In the genomic region with DNA sequence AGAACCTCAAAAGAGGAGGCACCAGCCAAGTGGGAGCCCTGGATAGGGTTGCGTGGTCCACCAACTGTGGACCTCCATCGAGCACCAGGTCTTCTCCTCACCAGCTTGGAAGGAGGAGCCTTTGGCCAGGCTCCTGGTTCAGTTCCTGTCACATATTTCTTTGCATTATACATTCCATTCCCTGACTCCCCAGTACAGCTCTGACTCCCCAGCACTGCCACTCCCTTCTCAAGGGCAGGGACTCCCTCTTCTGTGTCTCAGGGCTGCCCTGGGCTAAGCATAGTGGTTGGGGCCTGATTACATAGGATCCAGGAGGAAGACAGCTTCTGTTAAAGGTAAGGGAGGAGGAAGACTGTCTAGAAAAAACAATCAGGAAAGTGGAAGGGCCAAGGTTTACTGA, we compare ENCODE assay signal across 2 cellular contexts.
TF ChIP-seq lines count a peak whose summit lies in the region.

No MANE protein-coding gene starts in this region.

TF ChIP-seq in IMR-90, 13 proteins besides CTCF, POLR2A, EP300 and RAD21:
- no peak for TF ChIP-seq RCOR1 (IDR thresholded peaks at IDR 0.05; ENCODE audit: insufficient replicate concordance, low read length)
- TF ChIP-seq RFX5 (IDR thresholded peaks at IDR 0.05; ENCODE audit: low read depth, low read length) = no peak
- TF ChIP-seq, protein P1, sequence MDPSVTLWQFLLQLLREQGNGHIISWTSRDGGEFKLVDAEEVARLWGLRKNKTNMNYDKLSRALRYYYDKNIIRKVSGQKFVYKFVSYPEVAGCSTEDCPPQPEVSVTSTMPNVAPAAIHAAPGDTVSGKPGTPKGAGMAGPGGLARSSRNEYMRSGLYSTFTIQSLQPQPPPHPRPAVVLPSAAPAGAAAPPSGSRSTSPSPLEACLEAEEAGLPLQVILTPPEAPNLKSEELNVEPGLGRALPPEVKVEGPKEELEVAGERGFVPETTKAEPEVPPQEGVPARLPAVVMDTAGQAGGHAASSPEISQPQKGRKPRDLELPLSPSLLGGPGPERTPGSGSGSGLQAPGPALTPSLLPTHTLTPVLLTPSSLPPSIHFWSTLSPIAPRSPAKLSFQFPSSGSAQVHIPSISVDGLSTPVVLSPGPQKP (IDR thresholded peaks at IDR 0.05; ENCODE audit: borderline replicate concordance, low read depth, low read length) = no peak
- TF ChIP-seq BHLHE40 (IDR thresholded peaks at IDR 0.05; ENCODE audit: low read depth, low read length) = no peak
- no peak for TF ChIP-seq NFE2L2 (IDR thresholded peaks at IDR 0.05; ENCODE audit: low read depth, low read length)
- TF ChIP-seq SMC3 (IDR thresholded peaks at IDR 0.05; ENCODE audit: low read depth, low read length) = no peak
- TF ChIP-seq MAZ (IDR thresholded peaks at IDR 0.05; ENCODE audit: borderline replicate concordance, low read depth, low read length) = no peak
- no peak for TF ChIP-seq MAFK (IDR thresholded peaks at IDR 0.05; ENCODE audit: low read depth, low read length)
- no peak for TF ChIP-seq FOS (IDR thresholded peaks at IDR 0.05; ENCODE audit: low read depth, low read length)
- TF ChIP-seq CEBPB (IDR thresholded peaks at IDR 0.05; ENCODE audit: low read depth, low read length) = no peak
- TF ChIP-seq, protein P2, sequence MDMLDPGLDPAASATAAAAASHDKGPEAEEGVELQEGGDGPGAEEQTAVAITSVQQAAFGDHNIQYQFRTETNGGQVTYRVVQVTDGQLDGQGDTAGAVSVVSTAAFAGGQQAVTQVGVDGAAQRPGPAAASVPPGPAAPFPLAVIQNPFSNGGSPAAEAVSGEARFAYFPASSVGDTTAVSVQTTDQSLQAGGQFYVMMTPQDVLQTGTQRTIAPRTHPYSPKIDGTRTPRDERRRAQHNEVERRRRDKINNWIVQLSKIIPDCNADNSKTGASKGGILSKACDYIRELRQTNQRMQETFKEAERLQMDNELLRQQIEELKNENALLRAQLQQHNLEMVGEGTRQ (IDR thresholded peaks at IDR 0.05; ENCODE audit: low read depth, low read length) = no peak
- TF ChIP-seq MXI1 (IDR thresholded peaks at IDR 0.05; ENCODE audit: borderline replicate concordance, low read depth, low read length) = no peak
- no peak for TF ChIP-seq CHD1 (IDR thresholded peaks at IDR 0.05; ENCODE audit: low read depth, low read length)

TF ChIP-seq in HepG2, 621 proteins besides CTCF, POLR2A, EP300 and RAD21:
- TF ChIP-seq DMAP1 (CRISPR knock-in tag; IDR thresholded peaks at IDR 0.05) (no peak), STAT5B (CRISPR knock-in tag; IDR thresholded peaks at IDR 0.05) (no peak), HCFC1 (IDR thresholded peaks at IDR 0.05; ENCODE audit: low read depth, low read length) (no peak), ZNF207 (IDR thresholded peaks at IDR 0.05; ENCODE audit: borderline replicate concordance) (no peak), ZNF44 (CRISPR knock-in tag; IDR thresholded peaks at IDR 0.05) (no peak), GTF2F1 (IDR thresholded peaks at IDR 0.05; ENCODE audit: low read length) (no peak), SP4 (CRISPR knock-in tag; IDR thresholded peaks at IDR 0.05) (0 out of 2 replicates have a peak, but pooled peaks have one; percentile 38), ZNF75D (CRISPR knock-in tag; IDR thresholded peaks at IDR 0.05; ENCODE audit: borderline replicate concordance) (no peak), ETV6 (CRISPR knock-in tag; conservative IDR thresholded peaks at IDR 0.05) (no peak)
- TF ChIP-seq, protein P3, sequence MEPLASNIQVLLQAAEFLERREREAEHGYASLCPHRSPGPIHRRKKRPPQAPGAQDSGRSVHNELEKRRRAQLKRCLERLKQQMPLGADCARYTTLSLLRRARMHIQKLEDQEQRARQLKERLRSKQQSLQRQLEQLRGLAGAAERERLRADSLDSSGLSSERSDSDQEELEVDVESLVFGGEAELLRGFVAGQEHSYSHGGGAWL (CRISPR knock-in tag; IDR thresholded peaks at IDR 0.05) = no peak
- TF ChIP-seq, protein P4, sequence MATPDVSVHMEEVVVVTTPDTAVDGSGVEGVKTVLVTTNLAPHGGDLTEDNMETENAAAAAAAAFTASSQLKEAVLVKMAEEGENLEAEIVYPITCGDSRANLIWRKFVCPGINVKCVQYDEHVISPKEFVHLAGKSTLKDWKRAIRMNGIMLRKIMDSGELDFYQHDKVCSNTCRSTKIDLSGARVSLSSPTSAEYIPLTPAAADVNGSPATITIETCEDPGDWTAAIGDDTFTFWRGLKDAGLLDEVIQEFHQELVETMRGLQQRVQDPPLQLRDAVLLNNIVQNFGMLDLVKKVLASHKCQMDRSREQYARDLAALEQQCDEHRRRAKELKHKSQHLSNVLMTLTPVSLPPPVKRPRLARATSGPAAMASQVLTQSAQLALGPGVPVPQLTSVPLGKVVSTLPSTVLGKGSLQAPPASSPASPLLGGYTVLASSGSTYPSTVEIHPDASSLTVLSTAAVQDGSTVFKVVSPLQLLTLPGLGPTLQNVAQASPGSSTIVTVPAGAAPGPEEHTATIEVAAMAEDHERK (CRISPR knock-in tag; IDR thresholded peaks at IDR 0.05; ENCODE audit: low read depth) = no peak
- TF ChIP-seq, protein P5, sequence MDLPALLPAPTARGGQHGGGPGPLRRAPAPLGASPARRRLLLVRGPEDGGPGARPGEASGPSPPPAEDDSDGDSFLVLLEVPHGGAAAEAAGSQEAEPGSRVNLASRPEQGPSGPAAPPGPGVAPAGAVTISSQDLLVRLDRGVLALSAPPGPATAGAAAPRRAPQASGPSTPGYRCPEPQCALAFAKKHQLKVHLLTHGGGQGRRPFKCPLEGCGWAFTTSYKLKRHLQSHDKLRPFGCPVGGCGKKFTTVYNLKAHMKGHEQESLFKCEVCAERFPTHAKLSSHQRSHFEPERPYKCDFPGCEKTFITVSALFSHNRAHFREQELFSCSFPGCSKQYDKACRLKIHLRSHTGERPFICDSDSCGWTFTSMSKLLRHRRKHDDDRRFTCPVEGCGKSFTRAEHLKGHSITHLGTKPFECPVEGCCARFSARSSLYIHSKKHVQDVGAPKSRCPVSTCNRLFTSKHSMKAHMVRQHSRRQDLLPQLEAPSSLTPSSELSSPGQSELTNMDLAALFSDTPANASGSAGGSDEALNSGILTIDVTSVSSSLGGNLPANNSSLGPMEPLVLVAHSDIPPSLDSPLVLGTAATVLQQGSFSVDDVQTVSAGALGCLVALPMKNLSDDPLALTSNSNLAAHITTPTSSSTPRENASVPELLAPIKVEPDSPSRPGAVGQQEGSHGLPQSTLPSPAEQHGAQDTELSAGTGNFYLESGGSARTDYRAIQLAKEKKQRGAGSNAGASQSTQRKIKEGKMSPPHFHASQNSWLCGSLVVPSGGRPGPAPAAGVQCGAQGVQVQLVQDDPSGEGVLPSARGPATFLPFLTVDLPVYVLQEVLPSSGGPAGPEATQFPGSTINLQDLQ (CRISPR knock-in tag; IDR thresholded peaks at IDR 0.05) = no peak
- TF ChIP-seq, protein P6, sequence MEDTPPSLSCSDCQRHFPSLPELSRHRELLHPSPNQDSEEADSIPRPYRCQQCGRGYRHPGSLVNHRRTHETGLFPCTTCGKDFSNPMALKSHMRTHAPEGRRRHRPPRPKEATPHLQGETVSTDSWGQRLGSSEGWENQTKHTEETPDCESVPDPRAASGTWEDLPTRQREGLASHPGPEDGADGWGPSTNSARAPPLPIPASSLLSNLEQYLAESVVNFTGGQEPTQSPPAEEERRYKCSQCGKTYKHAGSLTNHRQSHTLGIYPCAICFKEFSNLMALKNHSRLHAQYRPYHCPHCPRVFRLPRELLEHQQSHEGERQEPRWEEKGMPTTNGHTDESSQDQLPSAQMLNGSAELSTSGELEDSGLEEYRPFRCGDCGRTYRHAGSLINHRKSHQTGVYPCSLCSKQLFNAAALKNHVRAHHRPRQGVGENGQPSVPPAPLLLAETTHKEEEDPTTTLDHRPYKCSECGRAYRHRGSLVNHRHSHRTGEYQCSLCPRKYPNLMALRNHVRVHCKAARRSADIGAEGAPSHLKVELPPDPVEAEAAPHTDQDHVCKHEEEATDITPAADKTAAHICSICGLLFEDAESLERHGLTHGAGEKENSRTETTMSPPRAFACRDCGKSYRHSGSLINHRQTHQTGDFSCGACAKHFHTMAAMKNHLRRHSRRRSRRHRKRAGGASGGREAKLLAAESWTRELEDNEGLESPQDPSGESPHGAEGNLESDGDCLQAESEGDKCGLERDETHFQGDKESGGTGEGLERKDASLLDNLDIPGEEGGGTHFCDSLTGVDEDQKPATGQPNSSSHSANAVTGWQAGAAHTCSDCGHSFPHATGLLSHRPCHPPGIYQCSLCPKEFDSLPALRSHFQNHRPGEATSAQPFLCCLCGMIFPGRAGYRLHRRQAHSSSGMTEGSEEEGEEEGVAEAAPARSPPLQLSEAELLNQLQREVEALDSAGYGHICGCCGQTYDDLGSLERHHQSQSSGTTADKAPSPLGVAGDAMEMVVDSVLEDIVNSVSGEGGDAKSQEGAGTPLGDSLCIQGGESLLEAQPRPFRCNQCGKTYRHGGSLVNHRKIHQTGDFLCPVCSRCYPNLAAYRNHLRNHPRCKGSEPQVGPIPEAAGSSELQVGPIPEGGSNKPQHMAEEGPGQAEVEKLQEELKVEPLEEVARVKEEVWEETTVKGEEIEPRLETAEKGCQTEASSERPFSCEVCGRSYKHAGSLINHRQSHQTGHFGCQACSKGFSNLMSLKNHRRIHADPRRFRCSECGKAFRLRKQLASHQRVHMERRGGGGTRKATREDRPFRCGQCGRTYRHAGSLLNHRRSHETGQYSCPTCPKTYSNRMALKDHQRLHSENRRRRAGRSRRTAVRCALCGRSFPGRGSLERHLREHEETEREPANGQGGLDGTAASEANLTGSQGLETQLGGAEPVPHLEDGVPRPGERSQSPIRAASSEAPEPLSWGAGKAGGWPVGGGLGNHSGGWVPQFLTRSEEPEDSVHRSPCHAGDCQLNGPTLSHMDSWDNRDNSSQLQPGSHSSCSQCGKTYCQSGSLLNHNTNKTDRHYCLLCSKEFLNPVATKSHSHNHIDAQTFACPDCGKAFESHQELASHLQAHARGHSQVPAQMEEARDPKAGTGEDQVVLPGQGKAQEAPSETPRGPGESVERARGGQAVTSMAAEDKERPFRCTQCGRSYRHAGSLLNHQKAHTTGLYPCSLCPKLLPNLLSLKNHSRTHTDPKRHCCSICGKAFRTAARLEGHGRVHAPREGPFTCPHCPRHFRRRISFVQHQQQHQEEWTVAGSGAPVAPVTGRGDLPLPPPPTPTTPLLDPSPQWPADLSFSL (CRISPR knock-in tag; IDR thresholded peaks at IDR 0.05) = 0 out of 2 replicates have a peak, but pooled peaks have one; percentile 33
